15 cellular contexts compared by ENCODE assay signal in genomic region chr20:42219005-42219404, GRCh38.
"Had no signal": no experiment of that assay in that cellular context is flagged by ENCODE, and none has a peak within 500 bp of the region (broad histone marks: within the 10 kb centered on the region; RNA-seq: fewer than 3 reads in every experiment).

No MANE protein-coding gene starts in this region.

- H3K4me3 Mint-ChIP-seq: memory B cell, neural crest cell had no signal

- DNase-seq: activated CD4-positive, alpha-beta T cell treated with anti-CD3 and anti-CD28 coated beads, Interleukin-2, amount 50 U/mL, for 4 hours; activated gamma-delta T cell; adrenal gland; effector CD4-positive, alpha-beta T cell; mucosa of descending colon; naive B cell; stimulated activated CD4-positive, alpha-beta T cell treated with anti-CD3 and anti-CD28 coated beads, Interleukin-12 subunit alpha, Interleukin-12 subunit beta, amount 100 ng/mL, for 4 hours; stimulated activated CD4-positive, alpha-beta T cell treated with anti-CD3 and anti-CD28 coated beads, Interleukin-1b, Interleukin-23, amount 100 ng/mL, for 48 hours; stimulated activated CD8-positive, alpha-beta memory T cell treated with anti-CD3 and anti-CD28 coated beads, Interleukin-4, amount 100 ng/mL, for 48 hours; stimulated activated naive CD4-positive, alpha-beta T cell treated with Interleukin-2 at 50 U/mL for 16 hours; tibial artery had no signal

- H3K27me3 Mint-ChIP-seq: memory B cell, naive B cell had no signal

- H3K27me3 ChIP-seq: adrenal gland, tibial artery had no signal

- H3K4me3 ChIP-seq: adrenal gland, esophagus muscularis mucosa, mucosa of descending colon, tibial artery had no signal

- H3K9me3 Mint-ChIP-seq: neural crest cell had no signal

- H3K36me3 Mint-ChIP-seq: activated naive CD4-positive, alpha-beta T cell treated with anti-CD3 and anti-CD28 coated beads, Interleukin-2, amount 50 U/mL, for 72 hours; memory B cell had no signal

- H3K4me1 Mint-ChIP-seq: memory B cell, naive B cell, neural crest cell had no signal

- H3K36me3 ChIP-seq: adrenal gland, esophagus muscularis mucosa, tibial artery had no signal

- H3K27ac Mint-ChIP-seq: activated naive CD4-positive, alpha-beta T cell treated with anti-CD3 and anti-CD28 coated beads, Interleukin-2, amount 50 U/mL, for 72 hours; memory B cell; naive B cell had no signal
